Comparison of ENCODE assay signal across 22 cellular contexts in the genomic region with DNA sequence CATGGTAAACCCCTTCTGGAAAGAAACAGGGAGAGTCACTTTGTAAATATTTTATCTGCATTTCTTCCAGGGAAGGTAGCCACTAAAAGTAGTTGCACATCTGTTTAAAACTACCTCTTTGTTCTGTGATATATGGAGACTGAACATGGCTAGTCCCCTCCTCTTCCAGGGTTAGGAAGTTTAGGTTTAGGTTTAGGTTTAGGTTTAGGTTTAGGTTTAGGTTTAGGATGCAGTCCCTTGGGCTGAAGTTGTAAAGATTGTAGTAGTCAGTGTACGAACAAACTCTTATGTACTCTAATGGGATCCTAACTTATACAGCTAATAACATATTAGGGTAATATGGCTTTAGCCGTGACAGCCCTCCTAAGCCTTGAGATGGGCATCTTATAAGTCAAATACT.
"Had no signal": no experiment of that assay in that cellular context is flagged by ENCODE, and none has a peak within 500 bp of the region (broad histone marks: within the 10 kb centered on the region; RNA-seq: fewer than 3 reads in every experiment).

No MANE protein-coding gene starts in this region.

- H3K4me1 Mint-ChIP-seq: naive thymus-derived CD4-positive, alpha-beta T cell; natural killer cell; nephron; neural progenitor cell; stimulated activated effector memory CD8-positive, alpha-beta T cell treated with anti-CD3 and anti-CD28 coated beads, Interleukin-12 subunit alpha, Interleukin-12 subunit beta, amount 100 ng/mL, for 72 hours; stimulated activated naive CD8-positive, alpha-beta T cell treated with anti-CD3 and anti-CD28 coated beads, Interleukin-15, amount 100 ng/mL, for 72 hours had no signal

- H3K27me3 Mint-ChIP-seq: naive thymus-derived CD4-positive, alpha-beta T cell; stimulated activated naive CD8-positive, alpha-beta T cell treated with anti-CD3 and anti-CD28 coated beads, Interleukin-15, amount 100 ng/mL, for 72 hours; type B pancreatic cell had no signal

- H3K27ac Mint-ChIP-seq: naive thymus-derived CD4-positive, alpha-beta T cell; natural killer cell; nephron; neural progenitor cell; stimulated activated effector memory CD8-positive, alpha-beta T cell treated with anti-CD3 and anti-CD28 coated beads, Interleukin-12 subunit alpha, Interleukin-12 subunit beta, amount 100 ng/mL, for 72 hours; stimulated activated naive CD8-positive, alpha-beta T cell treated with anti-CD3 and anti-CD28 coated beads, Interleukin-15, amount 100 ng/mL, for 72 hours; type B pancreatic cell had no signal

- ATAC-seq: naive thymus-derived CD4-positive, alpha-beta T cell; natural killer cell; pancreas; right cardiac atrium; sciatic nerve; stimulated activated effector memory CD8-positive, alpha-beta T cell treated with anti-CD3 and anti-CD28 coated beads, Interleukin-12 subunit alpha, Interleukin-12 subunit beta, amount 100 ng/mL, for 72 hours; stimulated activated naive CD8-positive, alpha-beta T cell treated with anti-CD3 and anti-CD28 coated beads, Interleukin-15, amount 100 ng/mL, for 72 hours; stimulated activated naive CD8-positive, alpha-beta T cell treated with anti-CD3 and anti-CD28 coated beads, Interleukin-15, Interleukin-2, amounts not matched to agents 100 U/mL and 50 U/mL, for 24 hours; upper lobe of right lung had no signal

- H3K9me3 Mint-ChIP-seq: type B pancreatic cell had no signal

- DNase-seq: naive thymus-derived CD4-positive, alpha-beta T cell; natural killer cell; pancreas; right cardiac atrium; spleen; stimulated activated CD4-positive, alpha-beta T cell treated with anti-CD3 and anti-CD28 coated beads, Interleukin-12 subunit alpha, Interleukin-12 subunit beta, amount 100 ng/mL, for 4 hours; stimulated activated CD4-positive, alpha-beta T cell treated with anti-CD3 and anti-CD28 coated beads, Interleukin-1b, Interleukin-23, amount 100 ng/mL, for 48 hours; stimulated activated CD4-positive, alpha-beta T cell treated with anti-CD3 and anti-CD28 coated beads, Interleukin-4, amount 100 ng/mL, for 1 hour; stimulated activated naive CD4-positive, alpha-beta T cell; stimulated activated naive CD8-positive, alpha-beta T cell treated with anti-CD3 and anti-CD28 coated beads, Interleukin-15, amount 100 ng/mL, for 72 hours; stimulated activated naive CD8-positive, alpha-beta T cell treated with anti-CD3 and anti-CD28 coated beads, Interleukin-15, Interleukin-2, amounts not matched to agents 100 U/mL and 50 U/mL, for 24 hours; substantia nigra; testis; tibial artery; transverse colon; upper lobe of right lung; uterus had no signal

- H3K4me3 Mint-ChIP-seq: naive thymus-derived CD4-positive, alpha-beta T cell; natural killer cell; nephron; neural progenitor cell; stimulated activated effector memory CD8-positive, alpha-beta T cell treated with anti-CD3 and anti-CD28 coated beads, Interleukin-12 subunit alpha, Interleukin-12 subunit beta, amount 100 ng/mL, for 72 hours; stimulated activated naive CD8-positive, alpha-beta T cell treated with anti-CD3 and anti-CD28 coated beads, Interleukin-15, amount 100 ng/mL, for 72 hours; type B pancreatic cell had no signal

- H3K36me3 Mint-ChIP-seq: naive thymus-derived CD4-positive, alpha-beta T cell; stimulated activated effector memory CD8-positive, alpha-beta T cell treated with anti-CD3 and anti-CD28 coated beads, Interleukin-12 subunit alpha, Interleukin-12 subunit beta, amount 100 ng/mL, for 72 hours; type B pancreatic cell had no signal

- FAIRE-seq: pancreas had no signal
